8 cellular contexts compared by ENCODE assay signal in the genomic region with DNA sequence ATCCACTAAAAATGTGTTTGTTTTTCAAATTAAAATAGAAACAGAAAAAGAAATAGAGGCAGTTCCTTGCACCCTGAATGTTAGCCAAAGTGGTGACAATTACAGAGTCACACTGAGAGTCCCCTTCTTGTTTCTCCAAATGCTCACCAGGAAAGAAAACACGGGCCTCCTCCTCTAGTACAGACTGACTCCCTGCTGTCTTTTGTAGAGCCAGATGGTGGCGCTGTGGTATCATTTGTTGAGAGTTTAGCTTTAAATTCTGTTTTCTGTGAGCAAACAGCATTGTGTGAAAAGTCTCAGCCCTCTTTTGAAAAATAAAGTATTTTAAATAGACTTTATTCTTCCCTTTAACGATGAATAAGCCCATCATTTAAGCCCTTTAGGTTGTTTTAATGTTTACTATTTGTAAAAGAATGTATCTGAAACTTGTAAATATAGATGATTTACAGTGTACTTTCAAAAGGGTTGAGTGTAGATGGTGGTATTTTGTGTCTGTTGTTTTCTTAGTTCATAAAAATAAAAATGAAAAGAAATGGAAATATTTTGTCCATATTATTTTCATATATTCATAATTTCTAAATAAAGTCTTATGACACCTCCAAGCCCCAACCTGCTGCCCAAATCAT. TPM values are rescaled to one million over a fixed set of nuclear protein-coding genes. Genes with fewer than 3 reads are reported as not detected.
DNase-seq lines count a peak whose midpoint lies in the region; ATAC-seq and TF ChIP-seq lines count a peak whose summit lies in the region.

No MANE protein-coding gene starts in this region.

- peak; percentile 49 for DNase-seq in DMS79 treated with DMSO at 0.1 percent for 48 hours (lab: John Stamatoyannopoulos, UW)
- DNase-seq in DMS79 (lab: John Stamatoyannopoulos, UW) = no peak
- peak; percentile 63 for DNase-seq in GM20000 (ENCODE audit: low spot score)
- peak; percentile 58 for DNase-seq in NOMO-1 treated with DMSO at 0.1 percent for 48 hours (lab: John Stamatoyannopoulos, UW; ENCODE audit: unreplicated experiment)
- peak; percentile 81 for DNase-seq in MCF 10A (ENCODE audit: unreplicated experiment)
- DNase-seq in kidney epithelial cell (ENCODE audit: low read depth) = no peak
- peak; percentile 29 to 32 for DNase-seq in stimulated activated naive CD8-positive, alpha-beta T cell treated with anti-CD3 and anti-CD28 coated beads, Interleukin-15, amount 100 ng/mL, for 72 hours

- no peaks in the 10 kb centered on the region for H3K36me3 ChIP-seq in kidney epithelial cell (ENCODE audit: control insufficient read depth, insufficient read depth, low read length)

- CTCF ChIA-PET in MCF 10A (lab: Yijun Ruan, JAX) = interaction anchor here (0.5 to 3.7 kb wide), 15 partner anchors 8 to 1108 kb away, joined by 3 to 35 read pairs (median 4); no protein-coding TSS in a partner anchor

- BruUV-seq in MCF 10A (replicated peaks; lab: Mats Ljungman, UMichigan) = no TSS peak

- H3K27me3 ChIP-seq in kidney epithelial cell (ENCODE audit: control insufficient read depth, insufficient read depth, low read length) = peaks cover 6% of the 10 kb centered on the region

- no peak overlapping the region for H3K4me3 ChIP-seq in kidney epithelial cell (ENCODE audit: low read depth, low read length)

- no peaks in the 10 kb centered on the region for H3K9me3 Mint-ChIP-seq in MCF 10A (ENCODE audit: unreplicated experiment)
- no peaks in the 10 kb centered on the region for H3K9me3 Mint-ChIP-seq in stimulated activated naive CD8-positive, alpha-beta T cell treated with anti-CD3 and anti-CD28 coated beads, Interleukin-15, amount 100 ng/mL, for 72 hours

- no peaks in the 10 kb centered on the region for H3K4me1 Mint-ChIP-seq in MCF 10A (ENCODE audit: insufficient read depth, unreplicated experiment)
- no peaks in the 10 kb centered on the region for H3K4me1 Mint-ChIP-seq in stimulated activated naive CD8-positive, alpha-beta T cell treated with anti-CD3 and anti-CD28 coated beads, Interleukin-15, amount 100 ng/mL, for 72 hours

- H3K27me3 Mint-ChIP-seq in MCF 10A (ENCODE audit: insufficient read depth, unreplicated experiment) = no peaks in the 10 kb centered on the region
- no peaks in the 10 kb centered on the region for H3K27me3 Mint-ChIP-seq in stimulated activated naive CD8-positive, alpha-beta T cell treated with anti-CD3 and anti-CD28 coated beads, Interleukin-15, amount 100 ng/mL, for 72 hours

- TF ChIP-seq CTCF in GM20000 (IDR thresholded peaks at IDR 0.05; ENCODE audit: extremely low read depth, missing control alignments) (peak; percentile 86), MCF 10A (IDR thresholded peaks at IDR 0.05; ENCODE audit: unreplicated experiment) (peak; percentile 84), kidney epithelial cell (IDR thresholded peaks at IDR 0.05; ENCODE audit: insufficient read depth, low read length, poor library complexity, severe bottlenecking) (peak; percentile 80)

- no peaks in the 10 kb centered on the region for H3K36me3 Mint-ChIP-seq in MCF 10A (ENCODE audit: insufficient read depth, unreplicated experiment)

- intact Hi-C loops in MCF 10A (cut with micrococcal nuclease) = loop anchor here (1.0 to 10.0 kb wide), 4 partner anchors 336 to 803 kb away; no protein-coding TSS in a partner anchor

- POLR2A ChIA-PET in MCF 10A (lab: Yijun Ruan, JAX) = interaction anchor here (1.0 to 1.3 kb wide), 2 partner anchors 19 to 335 kb away, joined by 4 to 5 read pairs; no protein-coding TSS in a partner anchor

- peak; percentile 68 for ATAC-seq in HG03469 (IDR thresholded peaks at IDR 0.05; ENCODE audit: unreplicated experiment)
- ATAC-seq in stimulated activated naive CD8-positive, alpha-beta T cell treated with anti-CD3 and anti-CD28 coated beads, Interleukin-15, amount 100 ng/mL, for 72 hours = peak; percentile 61

- no peak overlapping the region for H3K27ac Mint-ChIP-seq in MCF 10A (ENCODE audit: low read depth, unreplicated experiment)
- H3K27ac Mint-ChIP-seq in stimulated activated naive CD8-positive, alpha-beta T cell treated with anti-CD3 and anti-CD28 coated beads, Interleukin-15, amount 100 ng/mL, for 72 hours = no peak overlapping the region

- H3K4me3 Mint-ChIP-seq in MCF 10A (ENCODE audit: unreplicated experiment) = no peak overlapping the region
- no peak overlapping the region for H3K4me3 Mint-ChIP-seq in stimulated activated naive CD8-positive, alpha-beta T cell treated with anti-CD3 and anti-CD28 coated beads, Interleukin-15, amount 100 ng/mL, for 72 hours

RNA-seq across cellular contexts. Expression of a gene that starts 36.9 kb away (rescaled TPM):
- not detected in 2 replicates for total RNA-seq in MCF 10A (2022)
- not detected in 2 replicates for total RNA-seq in kidney epithelial cell

Comparison
In these comparisons a context has a peak if more than half of its experiments do, and no peak if none do; other contexts are left out.
1. DNase-seq: peak in DMS79 treated with DMSO at 0.1 percent for 48 hours (single experiment), GM20000 (single experiment), NOMO-1 treated with DMSO at 0.1 percent for 48 hours (single experiment), MCF 10A (single experiment) and stimulated activated naive CD8-positive, alpha-beta T cell treated with anti-CD3 and anti-CD28 coated beads, Interleukin-15, amount 100 ng/mL, for 72 hours (2 of 2); none in DMS79 (single experiment) and kidney epithelial cell (single experiment).
2. Peak in every context shown above with its lines, with median percentiles within 50 percentile points of each other: CTCF ChIP-seq.